ENCODE assay signal across 31 cellular contexts in the genomic region with DNA sequence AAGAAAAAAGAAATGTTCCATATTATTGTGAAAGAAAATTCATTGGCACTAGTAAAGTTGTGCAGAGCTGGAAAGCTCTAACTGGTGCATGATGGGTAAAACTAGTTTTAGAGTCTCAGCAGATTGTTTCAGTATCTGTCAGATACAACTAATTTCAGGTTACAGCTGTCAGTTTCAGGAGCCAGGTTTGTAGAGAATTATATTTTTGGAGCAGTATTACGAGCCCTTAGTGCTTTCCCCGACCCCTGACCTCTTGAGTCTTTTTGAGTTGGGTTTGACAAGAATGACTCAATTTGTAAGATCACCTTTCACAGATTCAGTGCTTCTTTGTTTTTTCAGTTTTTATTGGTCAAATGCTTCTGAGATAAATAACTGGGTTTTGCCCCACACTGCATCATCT.
"Had no signal": no experiment of that assay in that cellular context is flagged by ENCODE, and none has a peak within 500 bp of the region (broad histone marks: within the 10 kb centered on the region; RNA-seq: fewer than 3 reads in every experiment).

No MANE protein-coding gene starts in this region.

- H3K9me3 Mint-ChIP-seq: activated naive CD4-positive, alpha-beta T cell treated with anti-CD3 and anti-CD28 coated beads, Interleukin-2, amount 50 U/mL, for 24 hours had no signal

- H3K4me1 Mint-ChIP-seq: activated naive CD4-positive, alpha-beta T cell treated with anti-CD3 and anti-CD28 coated beads, Interleukin-2, amount 50 U/mL, for 24 hours; activated naive CD8-positive, alpha-beta T cell treated with anti-CD3 and anti-CD28 coated beads, Interleukin-2, amount 10 ng/mL, durations not matched to agents 7 days and 5 days; WTC11 had no signal

- H3K4me2 ChIP-seq: PC-9 had no signal

- H3K4me3 ChIP-seq: body of pancreas, breast epithelium, coronary artery, PC-9 had no signal

- H3K4me1 ChIP-seq: body of pancreas, breast epithelium had no signal

- H3K4me3 Mint-ChIP-seq: activated CD8-positive, alpha-beta T cell treated with anti-CD3 and anti-CD28 coated beads for 36 hours; activated naive CD4-positive, alpha-beta T cell treated with anti-CD3 and anti-CD28 coated beads, Interleukin-2, amount 50 U/mL, for 24 hours; activated naive CD8-positive, alpha-beta T cell treated with anti-CD3 and anti-CD28 coated beads, Interleukin-2, amount 10 ng/mL, durations not matched to agents 7 days and 5 days; activated T-cell treated with anti-CD3 and anti-CD28 coated beads, Interleukin-2, amount 50 U/mL, for 24 hours; T-helper 1 cell treated with Interleukin-12 subunit alpha and Interleukin-12 subunit beta and Interleukin-4 antibody, amounts not matched to agents 30 μg/mL and 1 μg/mL, for 36 hours; T-helper 2 cell treated with Interferon-gamma antibody and Interleukin-4, amounts not matched to agents 5 μg/mL and 100 μg/mL, for 36 hours; WTC11 had no signal

- H3K27me3 Mint-ChIP-seq: activated CD8-positive, alpha-beta T cell treated with anti-CD3 and anti-CD28 coated beads for 36 hours; activated naive CD4-positive, alpha-beta T cell treated with anti-CD3 and anti-CD28 coated beads, Interleukin-2, amount 50 U/mL, for 24 hours; activated naive CD8-positive, alpha-beta T cell treated with anti-CD3 and anti-CD28 coated beads, Interleukin-2, amount 10 ng/mL, durations not matched to agents 7 days and 5 days; activated T-cell treated with anti-CD3 and anti-CD28 coated beads, Interleukin-2, amount 50 U/mL, for 24 hours had no signal

- DNase-seq: activated CD4-positive, alpha-beta T cell treated with anti-CD3 and anti-CD28 coated beads for 4 hours; activated CD4-positive, alpha-beta T cell treated with anti-CD3 and anti-CD28 coated beads, Interleukin-2, amount 50 U/mL, for 4 hours; activated CD8-positive, alpha-beta T cell treated with anti-CD3 and anti-CD28 coated beads for 36 hours; activated gamma-delta T cell; activated naive CD4-positive, alpha-beta T cell treated with Interleukin-2 at 50 U/mL for 16 hours; activated naive CD8-positive, alpha-beta T cell treated with anti-CD3 and anti-CD28 coated beads, Interleukin-2, amount 10 ng/mL, durations not matched to agents 7 days and 5 days; activated T-cell treated with anti-CD3 and anti-CD28 coated beads, Interleukin-2, amount 50 U/mL, for 24 hours; amygdala; body of pancreas; NCI-H1048; NCI-H1436 treated with DMSO at 0.1 percent for 48 hours; NCI-H1694 treated with DMSO at 0.1 percent for 48 hours; NCI-H2029; NCI-H345; NCI-H510A; NCI-H526; NCI-H748 treated with DMSO at 0.1 percent for 48 hours; PC-9 had no signal

- H3K27me3 ChIP-seq: body of pancreas, breast epithelium had no signal

- H3K36me3 ChIP-seq: breast epithelium had no signal

- H2AFZ ChIP-seq: PC-9 had no signal

- H3K27ac ChIP-seq: body of pancreas, breast epithelium, coronary artery, PC-9, RWPE1 had no signal

- FAIRE-seq: astrocyte, RCC 7860, TTC549 had no signal

- H3K36me3 Mint-ChIP-seq: activated naive CD4-positive, alpha-beta T cell treated with anti-CD3 and anti-CD28 coated beads, Interleukin-2, amount 50 U/mL, for 24 hours; activated naive CD8-positive, alpha-beta T cell treated with anti-CD3 and anti-CD28 coated beads, Interleukin-2, amount 10 ng/mL, durations not matched to agents 7 days and 5 days had no signal

- H3K27ac Mint-ChIP-seq: activated CD8-positive, alpha-beta T cell treated with anti-CD3 and anti-CD28 coated beads for 36 hours; activated naive CD4-positive, alpha-beta T cell treated with anti-CD3 and anti-CD28 coated beads, Interleukin-2, amount 50 U/mL, for 24 hours; activated naive CD8-positive, alpha-beta T cell treated with anti-CD3 and anti-CD28 coated beads, Interleukin-2, amount 10 ng/mL, durations not matched to agents 7 days and 5 days; activated T-cell treated with anti-CD3 and anti-CD28 coated beads, Interleukin-2, amount 50 U/mL, for 24 hours; activated T-helper 2 cell treated with anti-CD3 and anti-CD28 coated beads, Interferon-gamma antibody, Interleukin-2, Interleukin-4, amounts not matched to agents 10 μg/mL and 5 μg/mL and 100 μg/mL, durations not matched to agents 14 hours and 24 hours and 36 hours; T-helper 1 cell treated with Interleukin-12 subunit alpha and Interleukin-12 subunit beta and Interleukin-4 antibody, amounts not matched to agents 30 μg/mL and 1 μg/mL, for 36 hours; T-helper 2 cell treated with Interferon-gamma antibody and Interleukin-4, amounts not matched to agents 5 μg/mL and 100 μg/mL, for 36 hours; WTC11 had no signal

- H3K9me3 ChIP-seq: body of pancreas, breast epithelium had no signal

- ATAC-seq: activated CD4-positive, CD25-positive, alpha-beta regulatory T cell treated with anti-CD3 and anti-CD28 coated beads, Interleukin-2, amount 50 U/mL, for 24 hours; activated CD8-positive, alpha-beta T cell treated with anti-CD3 and anti-CD28 coated beads for 36 hours; body of pancreas; Right ventricle myocardium inferior; WTC11 had no signal
